Comparison of ENCODE assay signal across 8 cellular contexts in the genomic region with DNA sequence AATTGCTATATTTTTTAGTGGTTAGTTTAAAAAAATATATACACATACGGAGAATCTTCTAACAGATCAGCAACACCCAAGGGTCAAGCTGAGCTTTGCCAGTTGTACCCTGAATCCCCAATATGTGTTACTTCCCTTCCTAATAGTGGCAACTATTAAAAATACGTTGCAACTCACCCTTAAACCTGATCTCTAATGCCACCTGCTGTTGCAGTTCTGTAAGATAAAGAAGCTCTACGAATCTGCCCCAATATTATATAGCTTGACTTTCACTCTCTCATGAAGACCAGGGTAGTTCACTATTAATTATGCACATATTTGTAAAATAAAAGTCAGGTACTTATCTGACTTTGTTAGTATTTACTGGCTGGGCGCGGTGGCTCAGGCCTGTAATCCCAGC. TPM values are rescaled to one million over a fixed set of nuclear protein-coding genes. Genes with fewer than 3 reads are reported as not detected.
DNase-seq lines count a peak whose midpoint lies in the region; ATAC-seq and TF ChIP-seq lines count a peak whose summit lies in the region.

No MANE protein-coding gene starts in this region.

- ATAC-seq in body of pancreas (peak; percentile 38), HG03196 (IDR thresholded peaks at IDR 0.05; ENCODE audit: unreplicated experiment) (no peak)

- no peaks in the 10 kb centered on the region for H3K9me2 ChIP-seq in DOHH2 (replicated peaks; ENCODE audit: control insufficient read depth, low read length)

- DNase-seq in M059J (ENCODE audit: low read depth) (peak; percentile 32), body of pancreas (peak in 1 of 4 donors; percentile 9), sigmoid colon (no peak)
- DNase-seq in activated naive CD4-positive, alpha-beta T cell treated with Interleukin-2 at 50 U/mL for 16 hours, result no peak
- no peak for DNase-seq in stimulated activated CD4-positive, alpha-beta T cell treated with anti-CD3 and anti-CD28 coated beads, Interleukin-4, amount 100 ng/mL, for 24 hours

- intact Hi-C loops in body of pancreas (cut with DNase I) (no loop called here), sigmoid colon (cut with DNase I) (no loop called here)

- H3K4me1 ChIP-seq in DOHH2 (ENCODE audit: control insufficient read depth, low read length), result peaks cover 80% of the 10 kb centered on the region
- H3K4me1 ChIP-seq in body of pancreas, result peaks cover 10% of the 10 kb centered on the region
- H3K4me1 ChIP-seq in liver (ENCODE audit: control insufficient read depth in 4 of 4, insufficient read depth in 4 of 4, low read length in 3 of 4), result peaks cover 0 to 25% (median 10%) of the 10 kb centered on the region in 4 donors
- peaks cover 0 to 59% (median 45%) of the 10 kb centered on the region in 4 donors for H3K4me1 ChIP-seq in sigmoid colon

- H3K27ac ChIP-seq in DOHH2 (ENCODE audit: low read depth, low read length), result no peak overlapping the region
- H3K27ac ChIP-seq in body of pancreas, result no peak overlapping the region
- no peak overlapping the region for H3K27ac ChIP-seq in liver (ENCODE audit: low read depth in 1 of 2, low read length in 2 of 2)
- H3K27ac ChIP-seq in sigmoid colon, result no peak overlapping the region

- H3K9me3 ChIP-seq in DOHH2 (ENCODE audit: control insufficient read depth, insufficient read depth, low read length) (no peaks in the 10 kb centered on the region), body of pancreas (no peaks in the 10 kb centered on the region), liver (ENCODE audit: control insufficient read depth in 4 of 4, low read length in 3 of 4) (no peaks in the 10 kb centered on the region), sigmoid colon (no peaks in the 10 kb centered on the region)

- peak; percentile 67 to 71 for TF ChIP-seq RAD21 in liver (IDR thresholded peaks at IDR 0.05)

- no peak overlapping the region for H3K9ac ChIP-seq in liver (ENCODE audit: low read depth in 1 of 2, low read length in 2 of 2)

- H3K4me3 ChIP-seq in DOHH2 (ENCODE audit: low read length) (no peak overlapping the region), body of pancreas (no peak overlapping the region), liver (ENCODE audit: low read depth in 1 of 3, low read length in 3 of 3) (no peak overlapping the region), sigmoid colon (no peak overlapping the region)

- no peak for TF ChIP-seq POLR2A in body of pancreas (IDR thresholded peaks at IDR 0.05)
- no peak for TF ChIP-seq POLR2A in sigmoid colon (IDR thresholded peaks at IDR 0.05)

- peaks cover 29% of the 10 kb centered on the region for H3F3A ChIP-seq in DOHH2 (ENCODE audit: control insufficient read depth, insufficient read depth)

- peaks cover 97% of the 10 kb centered on the region for H3K79me2 ChIP-seq in DOHH2 (ENCODE audit: control insufficient read depth, low read length)

- no peaks in the 10 kb centered on the region for H4K20me1 ChIP-seq in DOHH2 (ENCODE audit: control insufficient read depth, insufficient read depth, low read depth, low read length)

- TF ChIP-seq CTCF in DOHH2 (IDR thresholded peaks at IDR 0.05; ENCODE audit: low read depth, low read length, poor library complexity, severe bottlenecking), result peak; percentile 69
- TF ChIP-seq CTCF in body of pancreas (IDR thresholded peaks at IDR 0.05), result peak in 5 of 7 experiments; percentile 13 to 43 (median 37)
- TF ChIP-seq CTCF in liver (IDR thresholded peaks at IDR 0.05; ENCODE audit: low read depth, low read length, missing input control), result peak; percentile 29
- TF ChIP-seq CTCF in sigmoid colon (IDR thresholded peaks at IDR 0.05), result peak in 1 of 4 experiments; percentile 30

- H3K36me3 ChIP-seq in DOHH2 (ENCODE audit: control insufficient read depth, low read length), result no peaks in the 10 kb centered on the region
- no peaks in the 10 kb centered on the region for H3K36me3 ChIP-seq in body of pancreas (replicated peaks in 1 of 2; ENCODE audit: insufficient read depth in 1 of 2, low read depth in 2 of 2)
- H3K36me3 ChIP-seq in liver (ENCODE audit: control insufficient read depth in 4 of 4, insufficient read depth in 3 of 4, low read depth in 1 of 4, low read length in 3 of 4), result peaks cover 0 to 2% (median 0%) of the 10 kb centered on the region in 4 donors
- no peaks in the 10 kb centered on the region for H3K36me3 ChIP-seq in sigmoid colon

- TF ChIP-seq EP300 in sigmoid colon (IDR thresholded peaks at IDR 0.05), result no peak

- WGBS in body of pancreas, 2 donors, result 45 to 50% methylated on average over 5 of the region's 5 CpGs
- WGBS in liver, result 67% methylated on average over 5 of the region's 5 CpGs
- WGBS in sigmoid colon, 2 donors, result 62 to 64% methylated on average over 5 of the region's 5 CpGs

- peak overlapping the region; percentile 36; the same call in 1 of the 2 replicates for H3K4me2 ChIP-seq in DOHH2 (ENCODE audit: low read length)

- H3K27me3 ChIP-seq in DOHH2 (ENCODE audit: control insufficient read depth, low read length), result no peaks in the 10 kb centered on the region
- no peaks in the 10 kb centered on the region for H3K27me3 ChIP-seq in body of pancreas
- no peaks in the 10 kb centered on the region for H3K27me3 ChIP-seq in liver (ENCODE audit: control insufficient read depth in 4 of 4, insufficient read depth in 4 of 4, low read length in 3 of 4)
- H3K27me3 ChIP-seq in sigmoid colon, result no peaks in the 10 kb centered on the region

TF ChIP-seq in liver, 16 proteins besides CTCF, POLR2A, EP300 and RAD21:
- TF ChIP-seq, protein P1, sequence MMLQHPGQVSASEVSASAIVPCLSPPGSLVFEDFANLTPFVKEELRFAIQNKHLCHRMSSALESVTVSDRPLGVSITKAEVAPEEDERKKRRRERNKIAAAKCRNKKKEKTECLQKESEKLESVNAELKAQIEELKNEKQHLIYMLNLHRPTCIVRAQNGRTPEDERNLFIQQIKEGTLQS (IDR thresholded peaks at IDR 0.05), result no peak
- TF ChIP-seq FOXA1 (IDR thresholded peaks at IDR 0.05), result no peak
- no peak for TF ChIP-seq RXRA (IDR thresholded peaks at IDR 0.05)
- no peak for TF ChIP-seq NR2F2 (IDR thresholded peaks at IDR 0.05)
- no peak for TF ChIP-seq YY1 (IDR thresholded peaks at IDR 0.05)
- no peak for TF ChIP-seq HNF4G (IDR thresholded peaks at IDR 0.05)

RNA-seq across cellular contexts. Expression of a gene that starts 58.4 kb away (rescaled TPM):
- total RNA-seq in M059J (2014; rRNA removed; shearing (Covaris generic)), result 12.4 and 23.4 TPM in 2 replicates
- 10 to 100 TPM; 34.0 to 51.4 TPM for total RNA-seq in body of pancreas
- total RNA-seq in liver, result 10 to 100 TPM; 13.7 to 30.3 TPM
- polyA plus RNA-seq in liver, result 10 to 100 TPM in 1 of 2 donors, 1 to 10 TPM in 1; 3.9 to 14.1 TPM
- total RNA-seq in sigmoid colon, result 10 to 100 TPM; 62.4 to 70.6 (median 67.5) TPM
- polyA plus RNA-seq in sigmoid colon, result 10 to 100 TPM in 1 of 3 donors, 1 to 10 TPM in 2; 4.2 to 14.6 (median 4.4) TPM
